Comparison of ENCODE assay signal across 1 cellular context in genomic region chr15:37107754-37108724, GRCh38.
TF ChIP-seq lines count a peak whose summit lies in the region.

No MANE protein-coding gene starts in this region.

TF ChIP-seq in SK-N-SH, 30 proteins besides CTCF, POLR2A, EP300 and RAD21 (continued from another document):
- TF ChIP-seq IRF3 (IDR thresholded peaks at IDR 0.05; ENCODE audit: low read depth, low read length) (no peak), JUND (IDR thresholded peaks at IDR 0.05) (no peak), MXI1 (IDR thresholded peaks at IDR 0.05; ENCODE audit: low read depth, low read length) (no peak), POLR2AphosphoS5 (IDR thresholded peaks at IDR 0.05; ENCODE audit: low read depth, low read length) (no peak), TEAD4 (IDR thresholded peaks at IDR 0.05; ENCODE audit: borderline replicate concordance, insufficient read depth) (no peak), REST (IDR thresholded peaks at IDR 0.05; ENCODE audit: low read depth, low read length) (no peak), RCOR1 (IDR thresholded peaks at IDR 0.05; ENCODE audit: low read length) (no peak), FOXJ3 (CRISPR knock-in tag; IDR thresholded peaks at IDR 0.05) (no peak), ZBTB33 (IDR thresholded peaks at IDR 0.05; ENCODE audit: borderline replicate concordance, low read depth) (no peak), NFIC (IDR thresholded peaks at IDR 0.05; ENCODE audit: borderline replicate concordance) (no peak)
